ENCODE assay signal across 20 cellular contexts in genomic region chr12:71426030-71426570, GRCh38. TPM values are rescaled to one million over a fixed set of nuclear protein-coding genes. Genes with fewer than 3 reads are reported as not detected.
"Had no signal": no experiment of that assay in that cellular context is flagged by ENCODE, and none has a peak within 500 bp of the region (broad histone marks: within the 10 kb centered on the region; RNA-seq: fewer than 3 reads in every experiment).

No MANE protein-coding gene starts in this region.

- H3K4me1 ChIP-seq: heart left ventricle, spleen, upper lobe of left lung had no signal

- DNase-seq: activated CD8-positive, alpha-beta memory T cell treated with anti-CD3 and anti-CD28 coated beads for 24 hours; activated CD8-positive, alpha-beta memory T cell treated with anti-CD3 and anti-CD28 coated beads, Interleukin-2, amount 50 U/mL, for 4 hours; activated naive CD4-positive, alpha-beta T cell treated with Interleukin-2 at 50 U/mL for 16 hours; activated T-cell treated with anti-CD3 and anti-CD28 coated beads, Interleukin-2, amount 50 U/mL, for 48 hours; aorta; brain microvascular endothelial cell; heart left ventricle; kidney; naive thymus-derived CD4-positive, alpha-beta T cell; spleen; stimulated activated CD4-positive, alpha-beta T cell treated with anti-CD3 and anti-CD28 coated beads, Interleukin-4, amount 100 ng/mL, for 24 hours; stimulated activated naive CD8-positive, alpha-beta T cell treated with anti-CD3 and anti-CD28 coated beads, Interleukin-15, Interleukin-2, amounts not matched to agents 100 U/mL and 50 U/mL, for 24 hours; T-helper 9 cell; upper lobe of left lung had no signal

- H3K36me3 ChIP-seq: brain microvascular endothelial cell, heart left ventricle, spleen, upper lobe of left lung had no signal

- ATAC-seq: heart left ventricle; left lobe of liver; naive thymus-derived CD4-positive, alpha-beta T cell; stimulated activated naive CD8-positive, alpha-beta T cell treated with anti-CD3 and anti-CD28 coated beads, Interleukin-15, Interleukin-2, amounts not matched to agents 100 U/mL and 50 U/mL, for 24 hours; WTC11 had no signal

- H3K27me3 ChIP-seq: brain microvascular endothelial cell, upper lobe of left lung had no signal

- H3K27ac ChIP-seq: brain microvascular endothelial cell, coronary artery, epithelial cell of prostate, heart left ventricle, spleen, upper lobe of left lung had no signal

- H3K4me3 ChIP-seq: coronary artery, heart left ventricle, lung, spleen, upper lobe of left lung had no signal

- H3K9me3 ChIP-seq: heart left ventricle, upper lobe of left lung had no signal

RNA-seq across cellular contexts. Expression of gene LGR5, which starts 13.5 kb away (rescaled TPM):
- total RNA-seq: naive thymus-derived CD4-positive, alpha-beta T cell; spleen; T-helper 1 cell treated with Interleukin-12 subunit alpha and Interleukin-12 subunit beta and Interleukin-4 antibody, amounts not matched to agents 30 ng/mL and 1 ng/mL, for 36 hours had no signal
- polyA plus RNA-seq: naive thymus-derived CD4-positive, alpha-beta T cell had no signal
